In genomic region chr7:78226059-78226658, GRCh38 we compare ENCODE assay signal across 9 cellular contexts.
DNase-seq lines count a peak whose midpoint lies in the region; ATAC-seq, FAIRE-seq and TF ChIP-seq lines count a peak whose summit lies in the region.
"Had no signal": no experiment of that assay in that cellular context is flagged by ENCODE, and none has a peak within 500 bp of the region (broad histone marks: within the 10 kb centered on the region; RNA-seq: fewer than 3 reads in every experiment).

No MANE protein-coding gene starts in this region.

- H4K20me1 ChIP-seq in astrocyte (ENCODE audit: insufficient read depth, low read length): no peaks in the 10 kb centered on the region
- H4K20me1 ChIP-seq in HepG2 (ENCODE audit: insufficient read depth, low read length): no peaks in the 10 kb centered on the region

- TF ChIP-seq RAD21 in HepG2 (CRISPR knock-in tag; IDR thresholded peaks at IDR 0.05): no peak

- peak; percentile 26 for TF ChIP-seq CTCF in astrocyte (IDR thresholded peaks at IDR 0.05; ENCODE audit: insufficient read depth, low read depth, low read length)
- peak; percentile 69 for TF ChIP-seq CTCF in HepG2 (CRISPR knock-in tag; IDR thresholded peaks at IDR 0.05)

- no TSS peak for BruUV-seq in HepG2 (replicated peaks; lab: Mats Ljungman, UMichigan)

- no peak for TF ChIP-seq EP300 in HepG2 (IDR thresholded peaks at IDR 0.05; ENCODE audit: low read depth in 2 of 2, low read length in 2 of 2)
- no peak for TF ChIP-seq EP300 in HepG2 (CRISPR knock-in tag; IDR thresholded peaks at IDR 0.05; ENCODE audit: borderline replicate concordance)

- H3K9me3 ChIP-seq in astrocyte (ENCODE audit: insufficient read depth, low read depth, low read length) (no peaks in the 10 kb centered on the region), HepG2 (ENCODE audit: low read length) (no peaks in the 10 kb centered on the region)

- in situ Hi-C loops in HepG2 (cut with HindIII; ENCODE audit: extremely low pct_ligation_motif_present, low pct_unique_long_range_greater_than_20kb): no loop called here

- H3K27me3 ChIP-seq in astrocyte (ENCODE audit: insufficient read depth, low read length) (no peaks in the 10 kb centered on the region), HepG2 (ENCODE audit: control insufficient read depth in 1 of 2, insufficient read depth in 2 of 2, low read length in 2 of 2) (no peaks in the 10 kb centered on the region)

- no peaks in the 10 kb centered on the region for H3K4me1 ChIP-seq in astrocyte (ENCODE audit: insufficient read depth, low read length)
- H3K4me1 ChIP-seq in HepG2 (ENCODE audit: insufficient read depth, low read length): no peaks in the 10 kb centered on the region

- H3K36me3 ChIP-seq in astrocyte (ENCODE audit: insufficient read depth, low read length) (no peaks in the 10 kb centered on the region), HepG2 (replicated peaks in 1 of 2; ENCODE audit: control insufficient read depth in 1 of 2, insufficient read depth in 2 of 2, low read length in 2 of 2) (no peaks in the 10 kb centered on the region)

- DNase-seq in activated T-cell treated with anti-CD3 and anti-CD28 coated beads, Interleukin-2, amount 50 U/mL, for 48 hours: peak; percentile 35 to 36
- DNase-seq in activated T-cell treated with anti-CD3 and anti-CD28 coated beads for 4 hours (no peak), NCI-H2107 treated with DMSO at 0.1 percent for 48 hours (lab: John Stamatoyannopoulos, UW; ENCODE audit: unreplicated experiment) (peak; percentile 23), astrocyte (ENCODE audit: low read depth) (no peak), HepG2 (ENCODE audit: low spot score) (peak; percentile 16), T-cell (no peak)

- H3K4me3 Mint-ChIP-seq in astrocyte (ENCODE audit: unreplicated experiment) (no peak overlapping the region), T-cell (no peak overlapping the region)

- CTCF ChIA-PET in HepG2 (lab: Yijun Ruan, JAX; ENCODE audit: low intra/inter-chr PET ratio, low total read pairs) (interaction anchor here (1.9 kb wide), 1 partner anchor 205 kb away, joined by 5 read pairs; no protein-coding TSS in a partner anchor), T-cell (lab: Charles Lee) (no interaction called here)

- H3K27ac ChIP-seq in astrocyte (ENCODE audit: low read depth, low read length): no peak overlapping the region
- H3K27ac ChIP-seq in HepG2 (ENCODE audit: extremely low read length, insufficient read depth, low read length): no peak overlapping the region

- ATAC-seq in HepG2 (peak; percentile 74), T-cell (replicated peaks in 1 of 4) (no peak), HG03342 (IDR thresholded peaks at IDR 0.05; ENCODE audit: unreplicated experiment) (no peak), GM18861 (IDR thresholded peaks at IDR 0.05; ENCODE audit: unreplicated experiment) (no peak)

- no peaks in the 10 kb centered on the region for H3K79me2 ChIP-seq in astrocyte (ENCODE audit: insufficient read depth, low read length)
- H3K79me2 ChIP-seq in HepG2 (ENCODE audit: insufficient read depth, low read length): no peaks in the 10 kb centered on the region

- H3K4me2 ChIP-seq in astrocyte (ENCODE audit: low read length) (no peak overlapping the region), HepG2 (ENCODE audit: low read depth, low read length) (no peak overlapping the region)

- POLR2A ChIA-PET in HepG2 (lab: Yijun Ruan, JAX): no interaction called here
- POLR2A ChIA-PET in T-cell (lab: Charles Lee): no interaction called here

- no peak for TF ChIP-seq POLR2A in HepG2 (IDR thresholded peaks at IDR 0.05; ENCODE audit: insufficient read depth in 1 of 2, low read depth in 2 of 2, low read length in 2 of 2)

- H3K36me3 Mint-ChIP-seq in astrocyte (ENCODE audit: low read depth, unreplicated experiment) (no peaks in the 10 kb centered on the region), T-cell (no peaks in the 10 kb centered on the region)

- H3K4me1 Mint-ChIP-seq in astrocyte (ENCODE audit: low read depth, unreplicated experiment): peaks cover 17% of the 10 kb centered on the region
- H3K4me1 Mint-ChIP-seq in T-cell: no peaks in the 10 kb centered on the region

- H3K9me3 Mint-ChIP-seq in astrocyte (ENCODE audit: unreplicated experiment): no peaks in the 10 kb centered on the region
- no peaks in the 10 kb centered on the region for H3K9me3 Mint-ChIP-seq in T-cell

- intact Hi-C loops in HepG2 (cut with micrococcal nuclease; ENCODE audit: unreplicated experiment): loop anchor here (1.0 to 2.0 kb wide), 2 partner anchors 205 to 286 kb away; no protein-coding TSS in a partner anchor

- FAIRE-seq in astrocyte (lab: Jason Lieb, UNC) (no peak), HepG2 (lab: Jason Lieb, UNC) (no peak)
- FAIRE-seq: GM18507 had no signal

- H3K27me3 Mint-ChIP-seq in astrocyte (ENCODE audit: low read depth, unreplicated experiment) (no peaks in the 10 kb centered on the region), T-cell (peaks cover 6 to 9% of the 10 kb centered on the region in 2 donors)

- no peak overlapping the region for H3K27ac Mint-ChIP-seq in astrocyte (ENCODE audit: unreplicated experiment)
- no peak overlapping the region for H3K27ac Mint-ChIP-seq in T-cell

- no peak overlapping the region for H3K9ac ChIP-seq in astrocyte (ENCODE audit: low read length)
- no peak overlapping the region for H3K9ac ChIP-seq in HepG2 (ENCODE audit: insufficient read depth, low read depth, low read length)

- 23% methylated on average over 9 of the region's 9 CpGs for WGBS in HepG2 (ENCODE audit: low lambda C conversion rate)

- no peak overlapping the region for H2AFZ ChIP-seq in astrocyte (ENCODE audit: low read depth, low read length)
- H2AFZ ChIP-seq in HepG2 (ENCODE audit: low read length): no peak overlapping the region

- H3K4me3 ChIP-seq in astrocyte (ENCODE audit: insufficient read depth, low read depth, low read length) (no peak overlapping the region), HepG2 (replicated peaks in 1 of 3; ENCODE audit: insufficient read depth in 1 of 3, low read depth in 2 of 3, low read length in 3 of 3) (no peak overlapping the region)

TF ChIP-seq in HepG2, 621 proteins besides CTCF, POLR2A, EP300 and RAD21:
- TF ChIP-seq SMC3 (IDR thresholded peaks at IDR 0.05; ENCODE audit: low read length) (peak; percentile 20; the same call in 1 of the 2 replicates), XRCC5 (optimal IDR thresholded peaks at IDR 0.05; ENCODE audit: low read length) (no peak), STAG1 (CRISPR knock-in tag; IDR thresholded peaks at IDR 0.05) (peak; percentile 60), PHF8 (CRISPR knock-in tag; IDR thresholded peaks at IDR 0.05) (no peak), HHEX (CRISPR knock-in tag; IDR thresholded peaks at IDR 0.05) (no peak), PHF5A (CRISPR knock-in tag; IDR thresholded peaks at IDR 0.05; ENCODE audit: low read depth, unreplicated experiment) (no peak), ZNF768 (CRISPR knock-in tag; IDR thresholded peaks at IDR 0.05) (no peak)

Comparison
In these comparisons a context has a peak if more than half of its experiments do, and no peak if none do; other contexts are left out.
1. DNase-seq: peak in activated T-cell treated with anti-CD3 and anti-CD28 coated beads, Interleukin-2, amount 50 U/mL, for 48 hours (2 of 2), NCI-H2107 treated with DMSO at 0.1 percent for 48 hours (single experiment) and HepG2 (single experiment); none in activated T-cell treated with anti-CD3 and anti-CD28 coated beads for 4 hours (single experiment), astrocyte (single experiment) and T-cell (0 of 34).